In the genomic region with DNA sequence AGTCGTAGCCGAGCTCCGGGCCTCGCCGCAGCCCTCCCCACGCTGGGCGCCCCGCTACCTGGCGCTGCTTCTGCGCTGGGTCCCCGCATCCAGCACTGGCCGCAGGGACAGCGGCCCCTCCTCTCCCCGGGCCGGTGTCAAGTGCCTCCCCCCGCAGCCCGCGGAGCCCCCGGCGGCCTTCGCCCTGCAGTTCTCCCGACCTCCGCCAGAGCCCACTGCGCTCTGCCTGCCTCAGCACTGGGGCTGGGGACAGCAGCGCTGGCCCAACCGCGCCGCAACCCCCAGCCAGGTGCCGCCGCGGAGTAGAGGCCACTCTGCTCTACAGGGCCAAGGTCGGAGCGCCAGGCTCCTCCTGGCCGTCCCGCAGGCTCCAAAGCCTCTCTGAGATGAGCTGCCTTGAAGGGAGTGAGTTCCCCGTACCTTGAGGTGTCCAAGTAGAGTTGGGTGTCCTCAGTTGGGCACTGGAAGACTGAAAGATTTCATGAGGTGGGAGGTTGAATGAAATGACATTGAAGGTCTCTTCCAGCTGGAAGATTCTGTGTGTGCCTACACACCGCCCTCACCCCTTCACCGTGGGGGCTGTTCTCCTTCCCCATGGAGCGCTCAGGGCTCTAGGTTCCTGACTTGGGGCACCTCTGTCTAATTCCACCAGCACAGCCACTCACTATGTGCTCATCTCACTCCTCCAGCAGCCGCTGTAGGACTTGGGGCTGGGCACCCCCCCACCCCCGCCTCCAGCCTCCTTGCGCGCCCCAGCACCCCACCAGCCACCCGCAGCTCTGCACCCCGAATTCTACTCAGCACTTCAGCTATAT, we compare ENCODE assay signal across 1 cellular context.
TF ChIP-seq lines count a peak whose summit lies in the region.

No MANE protein-coding gene starts in this region.

TF ChIP-seq in HepG2, 621 proteins besides CTCF, POLR2A, EP300 and RAD21 (continued from another document and continues in another):
- TF ChIP-seq, protein P1, sequence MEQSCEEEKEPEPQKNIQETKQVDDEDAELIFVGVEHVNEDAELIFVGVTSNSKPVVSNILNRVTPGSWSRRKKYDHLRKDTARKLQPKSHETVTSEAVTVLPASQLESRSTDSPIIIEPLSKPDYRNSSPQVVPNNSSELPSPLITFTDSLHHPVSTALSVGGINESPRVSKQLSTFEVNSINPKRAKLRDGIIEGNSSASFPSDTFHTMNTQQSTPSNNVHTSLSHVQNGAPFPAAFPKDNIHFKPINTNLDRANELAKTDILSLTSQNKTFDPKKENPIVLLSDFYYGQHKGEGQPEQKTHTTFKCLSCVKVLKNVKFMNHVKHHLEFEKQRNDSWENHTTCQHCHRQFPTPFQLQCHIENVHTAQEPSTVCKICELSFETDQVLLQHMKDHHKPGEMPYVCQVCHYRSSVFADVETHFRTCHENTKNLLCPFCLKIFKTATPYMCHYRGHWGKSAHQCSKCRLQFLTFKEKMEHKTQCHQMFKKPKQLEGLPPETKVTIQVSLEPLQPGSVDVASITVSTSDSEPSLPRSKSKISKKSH (CRISPR knock-in tag; IDR thresholded peaks at IDR 0.05; ENCODE audit: borderline replicate concordance) = peak; percentile 67; the same call in 1 of the 2 replicates
- no peak for TF ChIP-seq HDAC6 (IDR thresholded peaks at IDR 0.05; ENCODE audit: low read depth, low read length)
- peak; percentile 76; the same call in 1 of the 2 replicates for TF ChIP-seq ERF (CRISPR knock-in tag; IDR thresholded peaks at IDR 0.05)
- TF ChIP-seq KLF16 (CRISPR knock-in tag; IDR thresholded peaks at IDR 0.05) = peak; percentile 90 to 92; a peak in 3 of 4 replicates
- TF ChIP-seq, protein P2, sequence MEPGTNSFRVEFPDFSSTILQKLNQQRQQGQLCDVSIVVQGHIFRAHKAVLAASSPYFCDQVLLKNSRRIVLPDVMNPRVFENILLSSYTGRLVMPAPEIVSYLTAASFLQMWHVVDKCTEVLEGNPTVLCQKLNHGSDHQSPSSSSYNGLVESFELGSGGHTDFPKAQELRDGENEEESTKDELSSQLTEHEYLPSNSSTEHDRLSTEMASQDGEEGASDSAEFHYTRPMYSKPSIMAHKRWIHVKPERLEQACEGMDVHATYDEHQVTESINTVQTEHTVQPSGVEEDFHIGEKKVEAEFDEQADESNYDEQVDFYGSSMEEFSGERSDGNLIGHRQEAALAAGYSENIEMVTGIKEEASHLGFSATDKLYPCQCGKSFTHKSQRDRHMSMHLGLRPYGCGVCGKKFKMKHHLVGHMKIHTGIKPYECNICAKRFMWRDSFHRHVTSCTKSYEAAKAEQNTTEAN (CRISPR knock-in tag; conservative IDR thresholded peaks at IDR 0.05) = peak; percentile 92
- peak; percentile 79; the same call in 1 of the 2 replicates for TF ChIP-seq NRL (CRISPR knock-in tag; IDR thresholded peaks at IDR 0.05; ENCODE audit: borderline replicate concordance)
- TF ChIP-seq PITX1 (CRISPR knock-in tag; IDR thresholded peaks at IDR 0.05) = peak; percentile 62
- TF ChIP-seq, protein P3, sequence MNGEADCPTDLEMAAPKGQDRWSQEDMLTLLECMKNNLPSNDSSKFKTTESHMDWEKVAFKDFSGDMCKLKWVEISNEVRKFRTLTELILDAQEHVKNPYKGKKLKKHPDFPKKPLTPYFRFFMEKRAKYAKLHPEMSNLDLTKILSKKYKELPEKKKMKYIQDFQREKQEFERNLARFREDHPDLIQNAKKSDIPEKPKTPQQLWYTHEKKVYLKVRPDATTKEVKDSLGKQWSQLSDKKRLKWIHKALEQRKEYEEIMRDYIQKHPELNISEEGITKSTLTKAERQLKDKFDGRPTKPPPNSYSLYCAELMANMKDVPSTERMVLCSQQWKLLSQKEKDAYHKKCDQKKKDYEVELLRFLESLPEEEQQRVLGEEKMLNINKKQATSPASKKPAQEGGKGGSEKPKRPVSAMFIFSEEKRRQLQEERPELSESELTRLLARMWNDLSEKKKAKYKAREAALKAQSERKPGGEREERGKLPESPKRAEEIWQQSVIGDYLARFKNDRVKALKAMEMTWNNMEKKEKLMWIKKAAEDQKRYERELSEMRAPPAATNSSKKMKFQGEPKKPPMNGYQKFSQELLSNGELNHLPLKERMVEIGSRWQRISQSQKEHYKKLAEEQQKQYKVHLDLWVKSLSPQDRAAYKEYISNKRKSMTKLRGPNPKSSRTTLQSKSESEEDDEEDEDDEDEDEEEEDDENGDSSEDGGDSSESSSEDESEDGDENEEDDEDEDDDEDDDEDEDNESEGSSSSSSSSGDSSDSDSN (CRISPR knock-in tag; IDR thresholded peaks at IDR 0.05) = peak; percentile 98
- peak; percentile 95 for TF ChIP-seq ZNF776 (CRISPR knock-in tag; IDR thresholded peaks at IDR 0.05)
- TF ChIP-seq TCF12 (IDR thresholded peaks at IDR 0.05) = no peak
- TF ChIP-seq TCF12 (CRISPR knock-in tag; IDR thresholded peaks at IDR 0.05) = peak; percentile 85
- peak; percentile 33; the same call in 1 of the 2 replicates for TF ChIP-seq ZNF558 (CRISPR knock-in tag; IDR thresholded peaks at IDR 0.05; ENCODE audit: borderline replicate concordance)
- peak; percentile 90; the same call in 1 of the 2 replicates for TF ChIP-seq ZNF572 (CRISPR knock-in tag; IDR thresholded peaks at IDR 0.05)
- peak; percentile 73 for TF ChIP-seq THAP11 (CRISPR knock-in tag; IDR thresholded peaks at IDR 0.05)
- TF ChIP-seq, protein P4, sequence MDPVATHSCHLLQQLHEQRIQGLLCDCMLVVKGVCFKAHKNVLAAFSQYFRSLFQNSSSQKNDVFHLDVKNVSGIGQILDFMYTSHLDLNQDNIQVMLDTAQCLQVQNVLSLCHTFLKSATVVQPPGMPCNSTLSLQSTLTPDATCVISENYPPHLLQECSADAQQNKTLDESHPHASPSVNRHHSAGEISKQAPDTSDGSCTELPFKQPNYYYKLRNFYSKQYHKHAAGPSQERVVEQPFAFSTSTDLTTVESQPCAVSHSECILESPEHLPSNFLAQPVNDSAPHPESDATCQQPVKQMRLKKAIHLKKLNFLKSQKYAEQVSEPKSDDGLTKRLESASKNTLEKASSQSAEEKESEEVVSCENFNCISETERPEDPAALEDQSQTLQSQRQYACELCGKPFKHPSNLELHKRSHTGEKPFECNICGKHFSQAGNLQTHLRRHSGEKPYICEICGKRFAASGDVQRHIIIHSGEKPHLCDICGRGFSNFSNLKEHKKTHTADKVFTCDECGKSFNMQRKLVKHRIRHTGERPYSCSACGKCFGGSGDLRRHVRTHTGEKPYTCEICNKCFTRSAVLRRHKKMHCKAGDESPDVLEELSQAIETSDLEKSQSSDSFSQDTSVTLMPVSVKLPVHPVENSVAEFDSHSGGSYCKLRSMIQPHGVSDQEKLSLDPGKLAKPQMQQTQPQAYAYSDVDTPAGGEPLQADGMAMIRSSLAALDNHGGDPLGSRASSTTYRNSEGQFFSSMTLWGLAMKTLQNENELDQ (CRISPR knock-in tag; IDR thresholded peaks at IDR 0.05; ENCODE audit: borderline replicate concordance) = peak; percentile 21; the same call in 1 of the 2 replicates
- TF ChIP-seq, protein P5, sequence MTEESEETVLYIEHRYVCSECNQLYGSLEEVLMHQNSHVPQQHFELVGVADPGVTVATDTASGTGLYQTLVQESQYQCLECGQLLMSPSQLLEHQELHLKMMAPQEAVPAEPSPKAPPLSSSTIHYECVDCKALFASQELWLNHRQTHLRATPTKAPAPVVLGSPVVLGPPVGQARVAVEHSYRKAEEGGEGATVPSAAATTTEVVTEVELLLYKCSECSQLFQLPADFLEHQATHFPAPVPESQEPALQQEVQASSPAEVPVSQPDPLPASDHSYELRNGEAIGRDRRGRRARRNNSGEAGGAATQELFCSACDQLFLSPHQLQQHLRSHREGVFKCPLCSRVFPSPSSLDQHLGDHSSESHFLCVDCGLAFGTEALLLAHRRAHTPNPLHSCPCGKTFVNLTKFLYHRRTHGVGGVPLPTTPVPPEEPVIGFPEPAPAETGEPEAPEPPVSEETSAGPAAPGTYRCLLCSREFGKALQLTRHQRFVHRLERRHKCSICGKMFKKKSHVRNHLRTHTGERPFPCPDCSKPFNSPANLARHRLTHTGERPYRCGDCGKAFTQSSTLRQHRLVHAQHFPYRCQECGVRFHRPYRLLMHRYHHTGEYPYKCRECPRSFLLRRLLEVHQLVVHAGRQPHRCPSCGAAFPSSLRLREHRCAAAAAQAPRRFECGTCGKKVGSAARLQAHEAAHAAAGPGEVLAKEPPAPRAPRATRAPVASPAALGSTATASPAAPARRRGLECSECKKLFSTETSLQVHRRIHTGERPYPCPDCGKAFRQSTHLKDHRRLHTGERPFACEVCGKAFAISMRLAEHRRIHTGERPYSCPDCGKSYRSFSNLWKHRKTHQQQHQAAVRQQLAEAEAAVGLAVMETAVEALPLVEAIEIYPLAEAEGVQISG (CRISPR knock-in tag; IDR thresholded peaks at IDR 0.05) = peak; percentile 85
- peak; percentile 77; the same call in 1 of the 2 replicates for TF ChIP-seq CHCHD3 (CRISPR knock-in tag; IDR thresholded peaks at IDR 0.05)
- peak; percentile 91 for TF ChIP-seq ZNF205 (CRISPR knock-in tag; IDR thresholded peaks at IDR 0.05)
- TF ChIP-seq, protein P6, sequence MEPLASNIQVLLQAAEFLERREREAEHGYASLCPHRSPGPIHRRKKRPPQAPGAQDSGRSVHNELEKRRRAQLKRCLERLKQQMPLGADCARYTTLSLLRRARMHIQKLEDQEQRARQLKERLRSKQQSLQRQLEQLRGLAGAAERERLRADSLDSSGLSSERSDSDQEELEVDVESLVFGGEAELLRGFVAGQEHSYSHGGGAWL (CRISPR knock-in tag; IDR thresholded peaks at IDR 0.05) = peak; percentile 88
- TF ChIP-seq ELF1 (CRISPR knock-in tag; IDR thresholded peaks at IDR 0.05) = peak; percentile 64
- TF ChIP-seq SP140L (CRISPR knock-in tag; IDR thresholded peaks at IDR 0.05; ENCODE audit: borderline replicate concordance) = peak; percentile 53; the same call in 1 of the 2 replicates
- TF ChIP-seq ZNF672 (CRISPR knock-in tag; IDR thresholded peaks at IDR 0.05) = no peak
- TF ChIP-seq YY1 (IDR thresholded peaks at IDR 0.05; ENCODE audit: insufficient read depth, insufficient replicate concordance, low read depth, low read length) = peak; percentile 78
- TF ChIP-seq, protein P7, sequence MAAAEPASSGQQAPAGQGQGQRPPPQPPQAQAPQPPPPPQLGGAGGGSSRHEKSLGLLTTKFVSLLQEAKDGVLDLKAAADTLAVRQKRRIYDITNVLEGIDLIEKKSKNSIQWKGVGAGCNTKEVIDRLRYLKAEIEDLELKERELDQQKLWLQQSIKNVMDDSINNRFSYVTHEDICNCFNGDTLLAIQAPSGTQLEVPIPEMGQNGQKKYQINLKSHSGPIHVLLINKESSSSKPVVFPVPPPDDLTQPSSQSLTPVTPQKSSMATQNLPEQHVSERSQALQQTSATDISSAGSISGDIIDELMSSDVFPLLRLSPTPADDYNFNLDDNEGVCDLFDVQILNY (CRISPR knock-in tag; conservative IDR thresholded peaks at IDR 0.05) = peak; percentile 69; the same call in 1 of the 2 replicates
- TF ChIP-seq ZNF121 (CRISPR knock-in tag; IDR thresholded peaks at IDR 0.05) = peak; percentile 87
- peak; percentile 32; the same call in 1 of the 2 replicates for TF ChIP-seq RFXAP (CRISPR knock-in tag; IDR thresholded peaks at IDR 0.05; ENCODE audit: borderline replicate concordance)
- TF ChIP-seq, protein P8, sequence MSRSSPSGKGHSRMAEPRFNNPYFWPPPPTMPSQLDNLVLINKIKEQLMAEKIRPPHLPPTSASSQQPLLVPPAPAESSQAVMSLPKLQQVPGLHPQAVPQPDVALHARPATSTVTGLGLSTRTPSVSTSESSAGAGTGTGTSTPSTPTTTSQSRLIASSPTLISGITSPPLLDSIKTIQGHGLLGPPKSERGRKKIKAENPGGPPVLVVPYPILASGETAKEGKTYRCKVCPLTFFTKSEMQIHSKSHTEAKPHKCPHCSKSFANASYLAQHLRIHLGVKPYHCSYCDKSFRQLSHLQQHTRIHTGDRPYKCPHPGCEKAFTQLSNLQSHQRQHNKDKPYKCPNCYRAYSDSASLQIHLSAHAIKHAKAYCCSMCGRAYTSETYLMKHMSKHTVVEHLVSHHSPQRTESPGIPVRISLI (CRISPR knock-in tag; IDR thresholded peaks at IDR 0.05; ENCODE audit: borderline replicate concordance) = peak; percentile 62; the same call in 1 of the 2 replicates
- peak; percentile 74 for TF ChIP-seq TBL1XR1 (IDR thresholded peaks at IDR 0.05; ENCODE audit: borderline replicate concordance, low read length, partially characterized antibody)
- no peak for TF ChIP-seq CREM (IDR thresholded peaks at IDR 0.05)
- TF ChIP-seq CREM (CRISPR knock-in tag; IDR thresholded peaks at IDR 0.05) = no peak; the same call in 1 of the 2 replicates
- TF ChIP-seq RFX1 (IDR thresholded peaks at IDR 0.05) = no peak
- peak; percentile 81; the same call in 1 of the 2 replicates for TF ChIP-seq WIZ (CRISPR knock-in tag; IDR thresholded peaks at IDR 0.05)
- TF ChIP-seq MAZ (IDR thresholded peaks at IDR 0.05; ENCODE audit: borderline replicate concordance, low read depth, low read length) = peak; percentile 91
- TF ChIP-seq MAZ (CRISPR knock-in tag; IDR thresholded peaks at IDR 0.05; ENCODE audit: low read depth) = peak; percentile 97
- TF ChIP-seq, protein P9, sequence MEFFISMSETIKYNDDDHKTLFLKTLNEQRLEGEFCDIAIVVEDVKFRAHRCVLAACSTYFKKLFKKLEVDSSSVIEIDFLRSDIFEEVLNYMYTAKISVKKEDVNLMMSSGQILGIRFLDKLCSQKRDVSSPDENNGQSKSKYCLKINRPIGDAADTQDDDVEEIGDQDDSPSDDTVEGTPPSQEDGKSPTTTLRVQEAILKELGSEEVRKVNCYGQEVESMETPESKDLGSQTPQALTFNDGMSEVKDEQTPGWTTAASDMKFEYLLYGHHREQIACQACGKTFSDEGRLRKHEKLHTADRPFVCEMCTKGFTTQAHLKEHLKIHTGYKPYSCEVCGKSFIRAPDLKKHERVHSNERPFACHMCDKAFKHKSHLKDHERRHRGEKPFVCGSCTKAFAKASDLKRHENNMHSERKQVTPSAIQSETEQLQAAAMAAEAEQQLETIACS (CRISPR knock-in tag; IDR thresholded peaks at IDR 0.05) = no peak
- TF ChIP-seq, protein P10, sequence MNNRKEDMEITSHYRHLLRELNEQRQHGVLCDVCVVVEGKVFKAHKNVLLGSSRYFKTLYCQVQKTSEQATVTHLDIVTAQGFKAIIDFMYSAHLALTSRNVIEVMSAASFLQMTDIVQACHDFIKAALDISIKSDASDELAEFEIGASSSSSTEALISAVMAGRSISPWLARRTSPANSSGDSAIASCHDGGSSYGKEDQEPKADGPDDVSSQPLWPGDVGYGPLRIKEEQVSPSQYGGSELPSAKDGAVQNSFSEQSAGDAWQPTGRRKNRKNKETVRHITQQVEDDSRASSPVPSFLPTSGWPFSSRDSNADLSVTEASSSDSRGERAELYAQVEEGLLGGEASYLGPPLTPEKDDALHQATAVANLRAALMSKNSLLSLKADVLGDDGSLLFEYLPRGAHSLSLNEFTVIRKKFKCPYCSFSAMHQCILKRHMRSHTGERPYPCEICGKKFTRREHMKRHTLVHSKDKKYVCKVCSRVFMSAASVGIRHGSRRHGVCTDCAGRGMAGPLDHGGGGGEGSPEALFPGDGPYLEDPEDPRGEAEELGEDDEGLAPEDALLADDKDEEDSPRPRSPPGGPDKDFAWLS (CRISPR knock-in tag; IDR thresholded peaks at IDR 0.05; ENCODE audit: borderline replicate concordance) = peak; percentile 78; the same call in 1 of the 2 replicates
- peak; percentile 62; the same call in 1 of the 2 replicates for TF ChIP-seq ZMYM2 (CRISPR knock-in tag; IDR thresholded peaks at IDR 0.05)
